Comparison of ENCODE assay signal across 20 cellular contexts in the genomic region with DNA sequence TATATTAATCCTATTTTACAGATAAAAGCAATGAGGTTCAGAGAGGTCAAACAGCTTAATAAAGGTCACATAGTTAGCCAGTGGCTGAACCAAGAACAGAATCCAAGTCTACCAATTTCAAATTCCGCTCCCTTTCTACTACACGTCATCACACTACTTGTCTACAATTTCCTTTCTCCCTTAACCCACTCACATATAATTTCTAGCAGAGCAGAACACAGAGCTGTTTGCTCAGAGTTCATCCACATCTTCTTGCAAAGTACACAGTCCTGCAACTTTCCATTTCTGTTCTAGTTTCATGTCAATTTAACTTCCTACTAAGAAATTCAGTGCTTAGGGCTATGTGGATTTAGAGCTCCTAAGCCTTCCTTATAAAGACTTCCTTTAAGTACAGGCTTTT.
"Had no signal": no experiment of that assay in that cellular context is flagged by ENCODE, and none has a peak within 500 bp of the region (broad histone marks: within the 10 kb centered on the region; RNA-seq: fewer than 3 reads in every experiment).

No MANE protein-coding gene starts in this region.

- H3K27me3 ChIP-seq: gastrocnemius medialis, neural progenitor cell, spleen, transverse colon, upper lobe of right lung, uterus had no signal

- ATAC-seq: effector memory CD8-positive, alpha-beta T cell; gastrocnemius medialis; naive thymus-derived CD4-positive, alpha-beta T cell; stimulated activated naive B cell treated with anti-CD40 and anti-IgM and Interleukin-4, amounts not matched to agents 10 μg/mL and 1 μg/mL and 100 μg/mL, for 72 hours; upper lobe of right lung had no signal

- FAIRE-seq: endometrium, keratinocyte had no signal

- DNase-seq: effector memory CD8-positive, alpha-beta T cell; erythroblast; gastrocnemius medialis; head of caudate nucleus; mesendoderm; midbrain; naive thymus-derived CD4-positive, alpha-beta T cell; nucleus accumbens; right cardiac atrium; spleen; stimulated activated naive B cell treated with anti-CD40 and anti-IgM and Interleukin-4, amounts not matched to agents 10 μg/mL and 1 μg/mL and 100 μg/mL, for 72 hours; transverse colon; upper lobe of right lung; uterus had no signal

- H3K4me3 ChIP-seq: coronary artery, gastrocnemius medialis, neural progenitor cell, prostate gland, skin epidermis, spleen, transverse colon, upper lobe of right lung, uterus had no signal

- H3K4me2 ChIP-seq: neural progenitor cell had no signal

- H3K9me3 ChIP-seq: gastrocnemius medialis, prostate gland, spleen, transverse colon, upper lobe of right lung, uterus had no signal

- H3K9ac ChIP-seq: neural progenitor cell had no signal

- H3K36me3 ChIP-seq: gastrocnemius medialis, neural progenitor cell, prostate gland, transverse colon, uterus had no signal

- H2AFZ ChIP-seq: neural progenitor cell had no signal

- H3K4me1 ChIP-seq: gastrocnemius medialis, neural progenitor cell, upper lobe of right lung, uterus had no signal

- H3K27ac ChIP-seq: coronary artery, gastrocnemius medialis, neural progenitor cell, prostate gland, transverse colon, upper lobe of right lung, uterus had no signal
